ENCODE assay signal across 1 cellular context in the genomic region with DNA sequence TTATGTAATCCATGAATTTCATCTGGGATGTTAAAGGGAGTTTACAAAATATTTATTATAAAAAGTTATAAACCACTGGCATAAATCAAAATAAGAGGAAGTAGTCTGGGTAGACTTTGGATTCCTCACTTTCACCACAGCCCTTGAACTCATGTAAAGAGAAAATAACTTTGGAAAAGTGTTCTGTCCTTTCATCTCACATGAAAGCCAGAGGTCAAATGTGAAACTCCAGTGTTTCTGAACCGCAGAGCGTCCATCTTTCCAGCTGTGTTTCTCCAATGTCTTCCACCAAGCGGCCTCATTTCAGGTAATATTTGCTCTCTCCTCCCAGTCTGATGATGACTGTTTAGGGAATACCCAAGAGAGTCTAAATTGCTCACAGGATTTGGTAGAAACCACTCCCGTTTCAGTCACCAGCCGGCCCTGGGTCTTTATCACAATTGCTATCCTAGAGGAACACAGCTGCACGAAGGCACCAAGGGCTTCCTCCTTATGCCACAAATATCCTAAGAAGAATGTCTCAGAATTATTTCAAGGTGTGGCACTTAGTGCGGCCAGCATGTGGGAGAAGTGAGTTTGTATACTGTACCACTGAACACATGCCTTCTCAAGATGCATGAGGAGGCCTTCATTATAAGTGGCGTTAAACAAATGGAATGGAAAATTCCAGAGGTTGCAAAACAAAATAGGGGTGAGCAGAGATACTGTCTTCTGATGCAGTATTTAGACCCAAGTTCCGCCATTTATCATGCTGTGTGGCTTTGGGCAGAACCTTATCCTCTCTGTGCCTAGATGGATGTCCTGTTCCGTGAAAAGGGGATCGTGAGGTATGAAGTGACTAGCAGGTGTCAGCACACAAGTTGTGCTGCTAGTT.
TF ChIP-seq lines count a peak whose summit lies in the region.

No MANE protein-coding gene starts in this region.

TF ChIP-seq in HepG2, 621 proteins besides CTCF, POLR2A, EP300 and RAD21 (continued from another document and continues in another):
- TF ChIP-seq, protein P1, sequence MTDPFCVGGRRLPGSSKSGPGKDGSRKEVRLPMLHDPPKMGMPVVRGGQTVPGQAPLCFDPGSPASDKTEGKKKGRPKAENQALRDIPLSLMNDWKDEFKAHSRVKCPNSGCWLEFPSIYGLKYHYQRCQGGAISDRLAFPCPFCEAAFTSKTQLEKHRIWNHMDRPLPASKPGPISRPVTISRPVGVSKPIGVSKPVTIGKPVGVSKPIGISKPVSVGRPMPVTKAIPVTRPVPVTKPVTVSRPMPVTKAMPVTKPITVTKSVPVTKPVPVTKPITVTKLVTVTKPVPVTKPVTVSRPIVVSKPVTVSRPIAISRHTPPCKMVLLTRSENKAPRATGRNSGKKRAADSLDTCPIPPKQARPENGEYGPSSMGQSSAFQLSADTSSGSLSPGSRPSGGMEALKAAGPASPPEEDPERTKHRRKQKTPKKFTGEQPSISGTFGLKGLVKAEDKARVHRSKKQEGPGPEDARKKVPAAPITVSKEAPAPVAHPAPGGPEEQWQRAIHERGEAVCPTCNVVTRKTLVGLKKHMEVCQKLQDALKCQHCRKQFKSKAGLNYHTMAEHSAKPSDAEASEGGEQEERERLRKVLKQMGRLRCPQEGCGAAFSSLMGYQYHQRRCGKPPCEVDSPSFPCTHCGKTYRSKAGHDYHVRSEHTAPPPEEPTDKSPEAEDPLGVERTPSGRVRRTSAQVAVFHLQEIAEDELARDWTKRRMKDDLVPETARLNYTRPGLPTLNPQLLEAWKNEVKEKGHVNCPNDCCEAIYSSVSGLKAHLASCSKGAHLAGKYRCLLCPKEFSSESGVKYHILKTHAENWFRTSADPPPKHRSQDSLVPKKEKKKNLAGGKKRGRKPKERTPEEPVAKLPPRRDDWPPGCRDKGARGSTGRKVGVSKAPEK (CRISPR knock-in tag; IDR thresholded peaks at IDR 0.05; ENCODE audit: borderline replicate concordance), result no peak
- peak; percentile 50; the same call in 1 of the 2 replicates for TF ChIP-seq FOXJ3 (CRISPR knock-in tag; IDR thresholded peaks at IDR 0.05; ENCODE audit: borderline replicate concordance)
- TF ChIP-seq, protein P2, sequence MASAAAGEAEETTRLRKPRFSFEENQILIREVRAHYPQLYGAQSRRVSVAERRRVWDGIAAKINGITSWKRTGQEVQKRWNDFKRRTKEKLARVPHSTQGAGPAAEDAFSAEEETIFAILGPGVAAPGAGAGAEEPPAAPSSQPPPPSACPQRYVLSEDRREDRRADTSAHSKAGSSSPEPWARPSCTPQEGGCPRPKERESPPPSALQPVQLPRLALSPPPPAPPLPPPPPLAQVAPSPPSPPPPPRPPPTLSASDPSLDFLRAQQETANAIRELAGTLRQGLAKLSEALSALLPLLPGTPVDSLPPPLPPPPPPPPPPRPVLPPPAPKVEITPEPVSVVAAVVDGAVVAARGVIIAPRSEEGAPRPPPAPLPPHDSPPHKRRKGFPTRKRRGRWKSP (CRISPR knock-in tag; IDR thresholded peaks at IDR 0.05), result no peak
- 0 out of 2 replicates have a peak, but pooled peaks have one; percentile 47 for TF ChIP-seq SP140L (CRISPR knock-in tag; IDR thresholded peaks at IDR 0.05; ENCODE audit: borderline replicate concordance)
- TF ChIP-seq ZNF563 (CRISPR knock-in tag; IDR thresholded peaks at IDR 0.05), result no peak
- peak; percentile 56 for TF ChIP-seq HNF4A (CRISPR knock-in tag; IDR thresholded peaks at IDR 0.05)
- TF ChIP-seq, protein P3, sequence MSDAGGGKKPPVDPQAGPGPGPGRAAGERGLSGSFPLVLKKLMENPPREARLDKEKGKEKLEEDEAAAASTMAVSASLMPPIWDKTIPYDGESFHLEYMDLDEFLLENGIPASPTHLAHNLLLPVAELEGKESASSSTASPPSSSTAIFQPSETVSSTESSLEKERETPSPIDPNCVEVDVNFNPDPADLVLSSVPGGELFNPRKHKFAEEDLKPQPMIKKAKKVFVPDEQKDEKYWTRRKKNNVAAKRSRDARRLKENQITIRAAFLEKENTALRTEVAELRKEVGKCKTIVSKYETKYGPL (CRISPR knock-in tag; IDR thresholded peaks at IDR 0.05), result peak; percentile 43; the same call in 1 of the 2 replicates
- TF ChIP-seq PPARG (CRISPR knock-in tag; conservative IDR thresholded peaks at IDR 0.05), result peak; percentile 61
- TF ChIP-seq, protein P4, sequence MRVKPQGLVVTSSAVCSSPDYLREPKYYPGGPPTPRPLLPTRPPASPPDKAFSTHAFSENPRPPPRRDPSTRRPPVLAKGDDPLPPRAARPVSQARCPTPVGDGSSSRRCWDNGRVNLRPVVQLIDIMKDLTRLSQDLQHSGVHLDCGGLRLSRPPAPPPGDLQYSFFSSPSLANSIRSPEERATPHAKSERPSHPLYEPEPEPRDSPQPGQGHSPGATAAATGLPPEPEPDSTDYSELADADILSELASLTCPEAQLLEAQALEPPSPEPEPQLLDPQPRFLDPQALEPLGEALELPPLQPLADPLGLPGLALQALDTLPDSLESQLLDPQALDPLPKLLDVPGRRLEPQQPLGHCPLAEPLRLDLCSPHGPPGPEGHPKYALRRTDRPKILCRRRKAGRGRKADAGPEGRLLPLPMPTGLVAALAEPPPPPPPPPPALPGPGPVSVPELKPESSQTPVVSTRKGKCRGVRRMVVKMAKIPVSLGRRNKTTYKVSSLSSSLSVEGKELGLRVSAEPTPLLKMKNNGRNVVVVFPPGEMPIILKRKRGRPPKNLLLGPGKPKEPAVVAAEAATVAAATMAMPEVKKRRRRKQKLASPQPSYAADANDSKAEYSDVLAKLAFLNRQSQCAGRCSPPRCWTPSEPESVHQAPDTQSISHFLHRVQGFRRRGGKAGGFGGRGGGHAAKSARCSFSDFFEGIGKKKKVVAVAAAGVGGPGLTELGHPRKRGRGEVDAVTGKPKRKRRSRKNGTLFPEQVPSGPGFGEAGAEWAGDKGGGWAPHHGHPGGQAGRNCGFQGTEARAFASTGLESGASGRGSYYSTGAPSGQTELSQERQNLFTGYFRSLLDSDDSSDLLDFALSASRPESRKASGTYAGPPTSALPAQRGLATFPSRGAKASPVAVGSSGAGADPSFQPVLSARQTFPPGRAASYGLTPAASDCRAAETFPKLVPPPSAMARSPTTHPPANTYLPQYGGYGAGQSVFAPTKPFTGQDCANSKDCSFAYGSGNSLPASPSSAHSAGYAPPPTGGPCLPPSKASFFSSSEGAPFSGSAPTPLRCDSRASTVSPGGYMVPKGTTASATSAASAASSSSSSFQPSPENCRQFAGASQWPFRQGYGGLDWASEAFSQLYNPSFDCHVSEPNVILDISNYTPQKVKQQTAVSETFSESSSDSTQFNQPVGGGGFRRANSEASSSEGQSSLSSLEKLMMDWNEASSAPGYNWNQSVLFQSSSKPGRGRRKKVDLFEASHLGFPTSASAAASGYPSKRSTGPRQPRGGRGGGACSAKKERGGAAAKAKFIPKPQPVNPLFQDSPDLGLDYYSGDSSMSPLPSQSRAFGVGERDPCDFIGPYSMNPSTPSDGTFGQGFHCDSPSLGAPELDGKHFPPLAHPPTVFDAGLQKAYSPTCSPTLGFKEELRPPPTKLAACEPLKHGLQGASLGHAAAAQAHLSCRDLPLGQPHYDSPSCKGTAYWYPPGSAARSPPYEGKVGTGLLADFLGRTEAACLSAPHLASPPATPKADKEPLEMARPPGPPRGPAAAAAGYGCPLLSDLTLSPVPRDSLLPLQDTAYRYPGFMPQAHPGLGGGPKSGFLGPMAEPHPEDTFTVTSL (CRISPR knock-in tag; IDR thresholded peaks at IDR 0.05; ENCODE audit: borderline replicate concordance), result 0 out of 2 replicates have a peak, but pooled peaks have one; percentile 15
- TF ChIP-seq ZNF317 (CRISPR knock-in tag; IDR thresholded peaks at IDR 0.05), result peak; percentile 48; the same call in 1 of the 2 replicates
- TF ChIP-seq ZMYM3 (CRISPR knock-in tag; IDR thresholded peaks at IDR 0.05), result peak; percentile 51; the same call in 1 of the 2 replicates
- 0 out of 2 replicates have a peak, but pooled peaks have one; percentile 25 for TF ChIP-seq ZFP90 (CRISPR knock-in tag; IDR thresholded peaks at IDR 0.05; ENCODE audit: borderline replicate concordance)
- no peak for TF ChIP-seq KDM2A (CRISPR knock-in tag; IDR thresholded peaks at IDR 0.05; ENCODE audit: borderline replicate concordance, low read depth)
- TF ChIP-seq GATAD2A (CRISPR knock-in tag; IDR thresholded peaks at IDR 0.05), result peak; percentile 48; the same call in 1 of the 2 replicates
- TF ChIP-seq ZFX (CRISPR knock-in tag; IDR thresholded peaks at IDR 0.05; ENCODE audit: low read depth), result no peak
- TF ChIP-seq, protein P5, sequence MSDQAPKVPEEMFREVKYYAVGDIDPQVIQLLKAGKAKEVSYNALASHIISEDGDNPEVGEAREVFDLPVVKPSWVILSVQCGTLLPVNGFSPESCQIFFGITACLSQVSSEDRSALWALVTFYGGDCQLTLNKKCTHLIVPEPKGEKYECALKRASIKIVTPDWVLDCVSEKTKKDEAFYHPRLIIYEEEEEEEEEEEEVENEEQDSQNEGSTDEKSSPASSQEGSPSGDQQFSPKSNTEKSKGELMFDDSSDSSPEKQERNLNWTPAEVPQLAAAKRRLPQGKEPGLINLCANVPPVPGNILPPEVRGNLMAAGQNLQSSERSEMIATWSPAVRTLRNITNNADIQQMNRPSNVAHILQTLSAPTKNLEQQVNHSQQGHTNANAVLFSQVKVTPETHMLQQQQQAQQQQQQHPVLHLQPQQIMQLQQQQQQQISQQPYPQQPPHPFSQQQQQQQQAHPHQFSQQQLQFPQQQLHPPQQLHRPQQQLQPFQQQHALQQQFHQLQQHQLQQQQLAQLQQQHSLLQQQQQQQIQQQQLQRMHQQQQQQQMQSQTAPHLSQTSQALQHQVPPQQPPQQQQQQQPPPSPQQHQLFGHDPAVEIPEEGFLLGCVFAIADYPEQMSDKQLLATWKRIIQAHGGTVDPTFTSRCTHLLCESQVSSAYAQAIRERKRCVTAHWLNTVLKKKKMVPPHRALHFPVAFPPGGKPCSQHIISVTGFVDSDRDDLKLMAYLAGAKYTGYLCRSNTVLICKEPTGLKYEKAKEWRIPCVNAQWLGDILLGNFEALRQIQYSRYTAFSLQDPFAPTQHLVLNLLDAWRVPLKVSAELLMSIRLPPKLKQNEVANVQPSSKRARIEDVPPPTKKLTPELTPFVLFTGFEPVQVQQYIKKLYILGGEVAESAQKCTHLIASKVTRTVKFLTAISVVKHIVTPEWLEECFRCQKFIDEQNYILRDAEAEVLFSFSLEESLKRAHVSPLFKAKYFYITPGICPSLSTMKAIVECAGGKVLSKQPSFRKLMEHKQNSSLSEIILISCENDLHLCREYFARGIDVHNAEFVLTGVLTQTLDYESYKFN (CRISPR knock-in tag; conservative IDR thresholded peaks at IDR 0.05), result peak; percentile 57
- TF ChIP-seq, protein P6, sequence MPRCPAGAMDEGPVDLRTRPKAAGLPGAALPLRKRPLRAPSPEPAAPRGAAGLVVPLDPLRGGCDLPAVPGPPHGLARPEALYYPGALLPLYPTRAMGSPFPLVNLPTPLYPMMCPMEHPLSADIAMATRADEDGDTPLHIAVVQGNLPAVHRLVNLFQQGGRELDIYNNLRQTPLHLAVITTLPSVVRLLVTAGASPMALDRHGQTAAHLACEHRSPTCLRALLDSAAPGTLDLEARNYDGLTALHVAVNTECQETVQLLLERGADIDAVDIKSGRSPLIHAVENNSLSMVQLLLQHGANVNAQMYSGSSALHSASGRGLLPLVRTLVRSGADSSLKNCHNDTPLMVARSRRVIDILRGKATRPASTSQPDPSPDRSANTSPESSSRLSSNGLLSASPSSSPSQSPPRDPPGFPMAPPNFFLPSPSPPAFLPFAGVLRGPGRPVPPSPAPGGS (CRISPR knock-in tag; IDR thresholded peaks at IDR 0.05), result no peak
- TF ChIP-seq ZNF83 (CRISPR knock-in tag; IDR thresholded peaks at IDR 0.05; ENCODE audit: borderline replicate concordance), result no peak
- peak; percentile 48; the same call in 1 of the 2 replicates for TF ChIP-seq ELF3 (CRISPR knock-in tag; IDR thresholded peaks at IDR 0.05)
- 0 out of 2 replicates have a peak, but pooled peaks have one; percentile 26 for TF ChIP-seq ARNT2 (CRISPR knock-in tag; IDR thresholded peaks at IDR 0.05; ENCODE audit: low read depth)
- TF ChIP-seq, protein P7, sequence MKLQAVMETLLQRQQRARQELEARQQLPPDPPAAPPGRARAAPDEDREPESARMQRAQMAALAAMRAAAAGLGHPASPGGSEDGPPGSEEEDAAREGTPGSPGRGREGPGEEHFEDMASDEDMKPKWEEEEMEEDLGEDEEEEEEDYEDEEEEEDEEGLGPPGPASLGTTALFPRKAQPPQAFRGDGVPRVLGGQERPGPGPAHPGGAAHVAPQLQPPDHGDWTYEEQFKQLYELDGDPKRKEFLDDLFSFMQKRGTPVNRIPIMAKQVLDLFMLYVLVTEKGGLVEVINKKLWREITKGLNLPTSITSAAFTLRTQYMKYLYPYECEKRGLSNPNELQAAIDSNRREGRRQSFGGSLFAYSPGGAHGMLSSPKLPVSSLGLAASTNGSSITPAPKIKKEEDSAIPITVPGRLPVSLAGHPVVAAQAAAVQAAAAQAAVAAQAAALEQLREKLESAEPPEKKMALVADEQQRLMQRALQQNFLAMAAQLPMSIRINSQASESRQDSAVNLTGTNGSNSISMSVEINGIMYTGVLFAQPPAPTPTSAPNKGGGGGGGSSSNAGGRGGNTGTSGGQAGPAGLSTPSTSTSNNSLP (IDR thresholded peaks at IDR 0.05; ENCODE audit: low read depth, low read length), result no peak
- TF ChIP-seq, protein P8, sequence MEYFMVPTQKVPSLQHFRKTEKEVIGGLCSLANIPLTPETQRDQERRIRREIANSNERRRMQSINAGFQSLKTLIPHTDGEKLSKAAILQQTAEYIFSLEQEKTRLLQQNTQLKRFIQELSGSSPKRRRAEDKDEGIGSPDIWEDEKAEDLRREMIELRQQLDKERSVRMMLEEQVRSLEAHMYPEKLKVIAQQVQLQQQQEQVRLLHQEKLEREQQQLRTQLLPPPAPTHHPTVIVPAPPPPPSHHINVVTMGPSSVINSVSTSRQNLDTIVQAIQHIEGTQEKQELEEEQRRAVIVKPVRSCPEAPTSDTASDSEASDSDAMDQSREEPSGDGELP (IDR thresholded peaks at IDR 0.05; ENCODE audit: borderline replicate concordance, low read depth), result peak; percentile 46; the same call in 1 of the 2 replicates
- TF ChIP-seq FOXK2 (IDR thresholded peaks at IDR 0.05), result no peak
- 0 out of 2 replicates have a peak, but pooled peaks have one; percentile 38 for TF ChIP-seq ZNF264 (CRISPR knock-in tag; IDR thresholded peaks at IDR 0.05)
- TF ChIP-seq YY1 (IDR thresholded peaks at IDR 0.05; ENCODE audit: insufficient read depth, insufficient replicate concordance, low read depth, low read length), result peak; percentile 31
- TF ChIP-seq REPIN1 (CRISPR knock-in tag; IDR thresholded peaks at IDR 0.05; ENCODE audit: borderline replicate concordance, low read depth), result 0 out of 2 replicates have a peak, but pooled peaks have one; percentile 9
- TF ChIP-seq, protein P9, sequence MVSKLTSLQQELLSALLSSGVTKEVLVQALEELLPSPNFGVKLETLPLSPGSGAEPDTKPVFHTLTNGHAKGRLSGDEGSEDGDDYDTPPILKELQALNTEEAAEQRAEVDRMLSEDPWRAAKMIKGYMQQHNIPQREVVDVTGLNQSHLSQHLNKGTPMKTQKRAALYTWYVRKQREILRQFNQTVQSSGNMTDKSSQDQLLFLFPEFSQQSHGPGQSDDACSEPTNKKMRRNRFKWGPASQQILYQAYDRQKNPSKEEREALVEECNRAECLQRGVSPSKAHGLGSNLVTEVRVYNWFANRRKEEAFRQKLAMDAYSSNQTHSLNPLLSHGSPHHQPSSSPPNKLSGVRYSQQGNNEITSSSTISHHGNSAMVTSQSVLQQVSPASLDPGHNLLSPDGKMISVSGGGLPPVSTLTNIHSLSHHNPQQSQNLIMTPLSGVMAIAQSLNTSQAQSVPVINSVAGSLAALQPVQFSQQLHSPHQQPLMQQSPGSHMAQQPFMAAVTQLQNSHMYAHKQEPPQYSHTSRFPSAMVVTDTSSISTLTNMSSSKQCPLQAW (CRISPR knock-in tag; IDR thresholded peaks at IDR 0.05), result 0 out of 2 replicates have a peak, but pooled peaks have one; percentile 22
- 0 out of 2 replicates have a peak, but pooled peaks have one; percentile 41 for TF ChIP-seq SETDB1 (CRISPR knock-in tag; IDR thresholded peaks at IDR 0.05; ENCODE audit: borderline replicate concordance)
- 0 out of 2 replicates have a peak, but pooled peaks have one; percentile 19 for TF ChIP-seq ESRRA (CRISPR knock-in tag; IDR thresholded peaks at IDR 0.05; ENCODE audit: low read depth)
- TF ChIP-seq SALL2 (CRISPR knock-in tag; IDR thresholded peaks at IDR 0.05), result 0 out of 2 replicates have a peak, but pooled peaks have one; percentile 16
- TF ChIP-seq FOXP1 (IDR thresholded peaks at IDR 0.05), result no peak
- peak; percentile 15; the same call in 1 of the 2 replicates for TF ChIP-seq FOXP1 (CRISPR knock-in tag; IDR thresholded peaks at IDR 0.05)
